9 cellular contexts compared by ENCODE assay signal in genomic region chr11:102530558-102530957, GRCh38. TPM values are rescaled to one million over a fixed set of nuclear protein-coding genes. Genes with fewer than 3 reads are reported as not detected.
DNase-seq lines count a peak whose midpoint lies in the region; FAIRE-seq and TF ChIP-seq lines count a peak whose summit lies in the region.
"Had no signal": no experiment of that assay in that cellular context is flagged by ENCODE, and none has a peak within 500 bp of the region (broad histone marks: within the 10 kb centered on the region; RNA-seq: fewer than 3 reads in every experiment).

Gene MMP7, minus strand, starts transcription at chr11:102530747. Its CDS starts 47 bp downstream, at chr11:102530700.

- no peaks in the 10 kb centered on the region for H3K9me3 ChIP-seq in suprapubic skin

- WGBS in suprapubic skin: 44% methylated on average over 8 of the region's 8 CpGs

- peak within 1 kb of the TSS; percentile 25 for H3K4me3 ChIP-seq in NB4 (ENCODE audit: low read depth, low read length)
- no peak within 1 kb of the TSS for H3K4me3 ChIP-seq in suprapubic skin

- H3K27ac ChIP-seq in suprapubic skin: peak within 1 kb of the TSS; percentile 31
- H3K27ac ChIP-seq: 22Rv1 had no signal

- DNase-seq in DMS153 (lab: John Stamatoyannopoulos, UW) (peak; percentile 17), DMS153 treated with DMSO at 0.1 percent for 48 hours (lab: John Stamatoyannopoulos, UW; ENCODE audit: unreplicated experiment) (no peak), NB4 (ENCODE audit: low read depth) (peak; percentile 55), fibroblast of gingiva (ENCODE audit: low read depth) (peak; percentile 59), suprapubic skin (ENCODE audit: low spot score in 2 of 2) (no peak), GM10248 (ENCODE audit: extremely low spot score) (no peak), frontal cortex (ENCODE audit: low spot score in 2 of 2) (no peak), cerebellar nuclear complex (lab: John Stamatoyannopoulos, UW) (no peak)

- TF ChIP-seq POLR2A in NB4 (IDR thresholded peaks at IDR 0.05; ENCODE audit: extremely low read depth, insufficient read length): no peak
- no peak for TF ChIP-seq POLR2A in suprapubic skin (IDR thresholded peaks at IDR 0.05)

- no peak for FAIRE-seq in frontal cortex (lab: Jason Lieb, UNC)

- CTCF ChIA-PET in GM10248 (lab: Yijun Ruan, JAX): interaction anchor here (1.0 to 1.3 kb wide), 3 partner anchors 9 to 189 kb away, joined by 3 to 6 read pairs (median 3); no protein-coding TSS in a partner anchor

- no peaks in the 10 kb centered on the region for H3K36me3 ChIP-seq in suprapubic skin

- H3K4me1 ChIP-seq in suprapubic skin: no peaks in the 10 kb centered on the region

- H3K27me3 ChIP-seq in suprapubic skin: no peaks in the 10 kb centered on the region

- TF ChIP-seq CTCF in NB4 (IDR thresholded peaks at IDR 0.05; ENCODE audit: low read depth, low read length) (no peak), suprapubic skin (IDR thresholded peaks at IDR 0.05) (no peak), GM10248 (IDR thresholded peaks at IDR 0.05; ENCODE audit: control extremely low read depth, extremely low read depth, low read depth, missing control alignments) (no peak)

- POLR2A ChIA-PET in GM10248 (lab: Yijun Ruan, JAX): no interaction called here

- no peak for TF ChIP-seq EP300 in suprapubic skin (IDR thresholded peaks at IDR 0.05)

RNA-seq across cellular contexts. Expression of gene MMP7, which starts in this region (rescaled TPM):
- total RNA-seq in suprapubic skin (100 to 1,000 TPM in 1 of 4 donors, 10 to 100 TPM in 3; 29.9 to 155 (median 81.8) TPM), frontal cortex (not detected)

Comparison
In these comparisons a context has a peak if more than half of its experiments do, and no peak if none do; other contexts are left out.
1. RNA of gene MMP7 (total RNA-seq): 29.9 to 155 TPM in suprapubic skin; not detected in frontal cortex (single experiment); every median in the first group is over 10 times any median in the second.
2. DNase-seq: peak in DMS153 (single experiment), NB4 (single experiment) and fibroblast of gingiva (single experiment); none in DMS153 treated with DMSO at 0.1 percent for 48 hours (single experiment), suprapubic skin (0 of 2), GM10248 (single experiment), frontal cortex (0 of 2) and cerebellar nuclear complex (0 of 2).